Comparison of ENCODE assay signal across 34 cellular contexts in genomic region chr3:97177242-97177641, GRCh38.
DNase-seq lines count a peak whose midpoint lies in the region; ATAC-seq and TF ChIP-seq lines count a peak whose summit lies in the region.
"Had no signal": no experiment of that assay in that cellular context is flagged by ENCODE, and none has a peak within 500 bp of the region (broad histone marks: within the 10 kb centered on the region; RNA-seq: fewer than 3 reads in every experiment).

No MANE protein-coding gene starts in this region.

- H3K27ac ChIP-seq in GM23338 (ENCODE audit: low read depth) (no peak overlapping the region), HEK293 (ENCODE audit: extremely low read depth, low read depth, low read length) (no peak overlapping the region)
- H3K27ac ChIP-seq: 22Rv1; A549; BLaER1; BLaER1 treated with 17β-estradiol and CSF1 and Interleukin-3, amounts not matched to agents 10 nM and 100 nM; C4-2B had no signal

- H3K9me2 ChIP-seq in GM23338 (ENCODE audit: insufficient read depth) = peaks cover 6% of the 10 kb centered on the region

- no peak for ATAC-seq in GM23338
- no peak for ATAC-seq in HG03045 (IDR thresholded peaks at IDR 0.05; ENCODE audit: unreplicated experiment)
- ATAC-seq: A549; CD8-positive, alpha-beta T cell had no signal

- H3K4me1 ChIP-seq in GM23338 (ENCODE audit: insufficient read depth) (no peaks in the 10 kb centered on the region), HEK293 (ENCODE audit: control insufficient read depth, insufficient read depth, low read length) (no peaks in the 10 kb centered on the region)
- H3K4me1 ChIP-seq: A549; BE2C; BLaER1; BLaER1 treated with 17β-estradiol and CSF1 and Interleukin-3, amounts not matched to agents 10 nM and 100 nM; Caco-2 had no signal

- no peaks in the 10 kb centered on the region for H4K20me1 ChIP-seq in GM23338 (replicated peaks; ENCODE audit: insufficient read depth)
- H4K20me1 ChIP-seq: BLaER1; BLaER1 treated with 17β-estradiol and CSF1 and Interleukin-3, amounts not matched to agents 10 nM and 100 nM had no signal

- no peaks in the 10 kb centered on the region for H3K27me3 ChIP-seq in GM23338 (ENCODE audit: insufficient read depth)
- H3K27me3 ChIP-seq: BE2C; BLaER1; BLaER1 treated with 17β-estradiol and CSF1 and Interleukin-3, amounts not matched to agents 10 nM and 100 nM had no signal

- no peaks in the 10 kb centered on the region; the same call in 2 of the 3 replicates for H3K4me1 Mint-ChIP-seq in GM23338
- H3K4me1 Mint-ChIP-seq: B cell; CD14-positive monocyte; CD4-positive, alpha-beta memory T cell; CD4-positive, CD25-positive, alpha-beta regulatory T cell; CD8-positive, alpha-beta memory T cell had no signal

- H3K27ac Mint-ChIP-seq in GM23338 = no peak overlapping the region
- H3K27ac Mint-ChIP-seq: B cell; CD14-positive monocyte; CD4-positive, alpha-beta memory T cell; CD4-positive, alpha-beta T cell; CD4-positive, CD25-positive, alpha-beta regulatory T cell; CD8-positive, alpha-beta memory T cell; CD8-positive, alpha-beta T cell had no signal

- peaks cover 13% of the 10 kb centered on the region; the same call in 1 of the 3 replicates for H3K36me3 Mint-ChIP-seq in GM23338 (ENCODE audit: low read depth)
- H3K36me3 Mint-ChIP-seq: CD14-positive monocyte; CD4-positive, alpha-beta memory T cell; CD4-positive, CD25-positive, alpha-beta regulatory T cell; CD8-positive, alpha-beta memory T cell; CD8-positive, alpha-beta T cell had no signal

- TF ChIP-seq EP300 in Ishikawa (IDR thresholded peaks at IDR 0.05; ENCODE audit: borderline replicate concordance) = no peak

- TF ChIP-seq RAD21 in Ishikawa (IDR thresholded peaks at IDR 0.05; ENCODE audit: low read depth) = no peak

- peaks cover 2% of the 10 kb centered on the region for H3K27me3 Mint-ChIP-seq in GM23338 (ENCODE audit: insufficient read depth, low read depth, poor library complexity)
- H3K27me3 Mint-ChIP-seq: B cell; CD4-positive, alpha-beta memory T cell; CD4-positive, alpha-beta T cell; CD4-positive, CD25-positive, alpha-beta regulatory T cell; CD8-positive, alpha-beta memory T cell had no signal

- DNase-seq in GM23338 (ENCODE audit: low spot score) (no peak), LNCaP clone FGC (ENCODE audit: low read depth) (peak; percentile 66), EL (no peak), medulla oblongata (ENCODE audit: extremely low spot score) (no peak)
- no peak for DNase-seq in activated naive CD4-positive, alpha-beta T cell treated with Interleukin-2 at 50 U/mL for 16 hours
- DNase-seq: 8988T; ACHN; AML-193; BE2C; C1 segment of cervical spinal cord; Caco-2; Calu3; CD4-positive, alpha-beta memory T cell; CD4-positive, alpha-beta T cell; CD4-positive, CD25-positive, alpha-beta regulatory T cell; CD8-positive, alpha-beta memory T cell; CD8-positive, alpha-beta T cell; COR-L47; DMS 273 treated with DMSO at 0.1 percent for 48 hours; DMS153; DMS53; DMS79; DMS79 treated with DMSO at 0.1 percent for 48 hours; DND-41 had no signal

- no peaks in the 10 kb centered on the region for H3F3A ChIP-seq in GM23338 (replicated peaks; ENCODE audit: low read depth)

- CTCF ChIA-PET in HEK293 (lab: Yijun Ruan, JAX) = no interaction called here

- no peaks in the 10 kb centered on the region for H3K9me3 ChIP-seq in HEK293 (ENCODE audit: control insufficient read depth, insufficient read depth, low read depth, low read length)
- H3K9me3 ChIP-seq: A549, BE2C, Caco-2 had no signal

- TF ChIP-seq CTCF in GM23338 (conservative IDR thresholded peaks at IDR 0.05; ENCODE audit: low read depth in 2 of 2) (no peak), HEK293 (tag by site-specific recombination; IDR thresholded peaks at IDR 0.05) (no peak), LNCaP clone FGC (IDR thresholded peaks at IDR 0.05; ENCODE audit: control insufficient read depth, extremely low read depth, insufficient read depth) (no peak)

- H3K4me2 ChIP-seq in GM23338 = no peak overlapping the region
- H3K4me2 ChIP-seq: A549; BLaER1; BLaER1 treated with 17β-estradiol and CSF1 and Interleukin-3, amounts not matched to agents 10 nM and 100 nM had no signal

- POLR2A ChIA-PET in HEK293 (lab: Yijun Ruan, JAX) = no interaction called here

- H3K9me3 Mint-ChIP-seq in GM23338 = peaks cover 18% of the 10 kb centered on the region; the same call in 2 of the 3 replicates

- H3K4me3 Mint-ChIP-seq in GM23338 = no peak overlapping the region
- H3K4me3 Mint-ChIP-seq: B cell; CD14-positive monocyte; CD4-positive, alpha-beta memory T cell; CD4-positive, alpha-beta T cell; CD4-positive, CD25-positive, alpha-beta regulatory T cell; CD8-positive, alpha-beta memory T cell; CD8-positive, alpha-beta T cell had no signal

- no peaks in the 10 kb centered on the region; the same call in 1 of the 2 replicates for H3K36me3 ChIP-seq in GM23338 (ENCODE audit: insufficient read depth)
- no peaks in the 10 kb centered on the region for H3K36me3 ChIP-seq in HEK293 (ENCODE audit: control insufficient read depth in 2 of 2, insufficient read depth in 1 of 2, low read length in 2 of 2)
- H3K36me3 ChIP-seq: BE2C; BLaER1; BLaER1 treated with 17β-estradiol and CSF1 and Interleukin-3, amounts not matched to agents 10 nM and 100 nM had no signal

- H3K79me2 ChIP-seq in GM23338 (replicated peaks; ENCODE audit: insufficient read depth) = no peaks in the 10 kb centered on the region

- no peak overlapping the region for H3K4me3 ChIP-seq in GM23338
- no peak overlapping the region for H3K4me3 ChIP-seq in HEK293 (ENCODE audit: low read depth, low read length)
- no peak overlapping the region for H3K4me3 ChIP-seq in LNCaP clone FGC (ENCODE audit: low read depth, low read length)
- H3K4me3 ChIP-seq: A549; BLaER1; BLaER1 treated with 17β-estradiol and CSF1 and Interleukin-3, amounts not matched to agents 10 nM and 100 nM had no signal

- no peak overlapping the region for H2AFZ ChIP-seq in GM23338

TF ChIP-seq in HEK293, 187 proteins besides CTCF, POLR2A, EP300 and RAD21:
- TF ChIP-seq ZNF792 (tag by site-specific recombination; IDR thresholded peaks at IDR 0.05) (no peak), ZBTB8A (tag by site-specific recombination; IDR thresholded peaks at IDR 0.05) (no peak), REST (tag by site-specific recombination; IDR thresholded peaks at IDR 0.05) (peak; percentile 43; the same call in 1 of the 2 replicates), ZNF629 (tag by site-specific recombination; IDR thresholded peaks at IDR 0.05) (no peak)

TF ChIP-seq in Ishikawa, 13 proteins besides CTCF, POLR2A, EP300 and RAD21:
- no peak for TF ChIP-seq TCF12 (IDR thresholded peaks at IDR 0.05; ENCODE audit: low read depth)
- TF ChIP-seq REST (IDR thresholded peaks at IDR 0.05; ENCODE audit: low read depth) = peak; percentile 74
TF ChIP-seq in Ishikawa: peak in this region for 1.
